ENCODE assay signal across 20 cellular contexts in the genomic region with DNA sequence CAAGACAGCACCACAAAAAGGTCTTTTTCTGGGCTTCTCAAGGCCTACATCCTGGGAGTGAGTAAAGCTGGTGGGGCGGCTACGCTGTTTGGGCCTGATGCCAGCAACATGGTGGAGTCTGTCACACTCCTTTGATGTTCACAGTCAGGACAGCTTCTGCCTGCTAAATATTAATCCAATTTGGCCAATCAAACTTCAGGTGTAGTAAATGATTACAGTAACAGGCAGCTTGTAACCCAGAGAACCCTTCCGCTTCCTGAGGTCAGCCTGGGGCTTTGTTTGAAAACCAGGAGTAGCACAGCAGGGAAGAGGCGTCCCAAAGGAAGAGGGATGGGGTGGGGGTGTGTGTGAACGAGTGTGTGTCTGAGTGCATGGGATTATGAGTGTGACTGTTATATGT.
DNase-seq lines count a peak whose midpoint lies in the region; ATAC-seq and TF ChIP-seq lines count a peak whose summit lies in the region.
"Had no signal": no experiment of that assay in that cellular context is flagged by ENCODE, and none has a peak within 500 bp of the region (broad histone marks: within the 10 kb centered on the region; RNA-seq: fewer than 3 reads in every experiment).

No MANE protein-coding gene starts in this region.

- TF ChIP-seq POLR2A in Peyer's patch (IDR thresholded peaks at IDR 0.05), result no peak

- no peaks in the 10 kb centered on the region for H3K9me3 ChIP-seq in Peyer's patch
- H3K9me3 ChIP-seq: gastroesophageal sphincter had no signal

- TF ChIP-seq CTCF in Peyer's patch (IDR thresholded peaks at IDR 0.05), result no peak
- TF ChIP-seq CTCF in kidney epithelial cell (IDR thresholded peaks at IDR 0.05; ENCODE audit: insufficient read depth, low read length, poor library complexity, severe bottlenecking), result no peak

- DNase-seq in NCI-H82 (lab: John Stamatoyannopoulos, UW) (peak; percentile 79), NCI-H82 treated with DMSO at 0.1 percent for 48 hours (lab: John Stamatoyannopoulos, UW; ENCODE audit: unreplicated experiment) (no peak), Peyer's patch (peak in 2 of 3 donors; percentile 52 to 62), kidney epithelial cell (ENCODE audit: low read depth) (peak; percentile 61), retina (peak; percentile 54), SKM-1 (lab: John Stamatoyannopoulos, UW; ENCODE audit: unreplicated experiment) (no peak), HEK293T (ENCODE audit: extremely low spot score) (no peak)
- DNase-seq: activated CD4-positive, alpha-beta T cell treated with anti-CD3 and anti-CD28 coated beads for 48 hours; activated naive CD4-positive, alpha-beta T cell treated with anti-CD3 and anti-CD28 coated beads, Interleukin-2, amount 10 ng/mL, durations not matched to agents 7 days and 5 days; activated T-cell treated with anti-CD3 and anti-CD28 coated beads, Interleukin-2, amount 50 U/mL, for 72 hours; amniotic stem cell; DND-41; naive thymus-derived CD8-positive, alpha-beta T cell; NCI-H1048; NCI-H2029 treated with DMSO at 0.1 percent for 48 hours; NCI-H226; occipital lobe; T-helper 17 cell had no signal

- H3K27me3 ChIP-seq in Peyer's patch, result no peaks in the 10 kb centered on the region
- H3K27me3 ChIP-seq in kidney epithelial cell (ENCODE audit: control insufficient read depth, insufficient read depth, low read length), result no peaks in the 10 kb centered on the region
- H3K27me3 ChIP-seq: gastroesophageal sphincter had no signal

- POLR2A ChIA-PET in HEK293T (lab: Yijun Ruan, JAX), result no interaction called here

- CTCF ChIA-PET in HEK293T (lab: Yijun Ruan, JAX), result no interaction called here

- no peak for ATAC-seq in HG03442 (IDR thresholded peaks at IDR 0.05; ENCODE audit: unreplicated experiment)
- ATAC-seq: activated T-cell treated with anti-CD3 and anti-CD28 coated beads, Interleukin-2, amount 50 U/mL, for 72 hours; gastroesophageal sphincter; naive thymus-derived CD8-positive, alpha-beta T cell; T-helper 17 cell had no signal

- H3K36me3 ChIP-seq in Peyer's patch (no peaks in the 10 kb centered on the region), kidney epithelial cell (ENCODE audit: control insufficient read depth, insufficient read depth, low read length) (no peaks in the 10 kb centered on the region)
- H3K36me3 ChIP-seq: gastroesophageal sphincter had no signal

- no peaks in the 10 kb centered on the region for H3K4me1 ChIP-seq in Peyer's patch
- H3K4me1 ChIP-seq: gastroesophageal sphincter had no signal

- no peak overlapping the region for H3K27ac ChIP-seq in Peyer's patch
- H3K27ac ChIP-seq: gastroesophageal sphincter had no signal

- H3K4me3 ChIP-seq in Peyer's patch, result no peak overlapping the region
- H3K4me3 ChIP-seq in kidney epithelial cell (ENCODE audit: low read depth, low read length), result no peak overlapping the region
- H3K4me3 ChIP-seq: gastroesophageal sphincter had no signal

TF ChIP-seq in HEK293T, 16 proteins besides CTCF, POLR2A, EP300 and RAD21:
- TF ChIP-seq FOXK2 (IDR thresholded peaks at IDR 0.05), result no peak
- TF ChIP-seq FOXA1 (IDR thresholded peaks at IDR 0.05), result no peak
- TF ChIP-seq ARNT (IDR thresholded peaks at IDR 0.05), result no peak
- no peak for TF ChIP-seq CTBP1 (IDR thresholded peaks at IDR 0.05; ENCODE audit: borderline replicate concordance)
- TF ChIP-seq L3MBTL2 (conservative IDR thresholded peaks at IDR 0.05), result no peak
- TF ChIP-seq TARDBP (IDR thresholded peaks at IDR 0.05), result no peak
- TF ChIP-seq BHLHE40 (IDR thresholded peaks at IDR 0.05; ENCODE audit: borderline replicate concordance), result no peak
- TF ChIP-seq ZNF384 (IDR thresholded peaks at IDR 0.05), result no peak
- TF ChIP-seq FOXM1 (IDR thresholded peaks at IDR 0.05; ENCODE audit: borderline replicate concordance), result no peak
- no peak for TF ChIP-seq SP1 (IDR thresholded peaks at IDR 0.05)
- no peak for TF ChIP-seq SUZ12 (IDR thresholded peaks at IDR 0.05)
- no peak for TF ChIP-seq ELF4 (IDR thresholded peaks at IDR 0.05)
- no peak for TF ChIP-seq HDGF (IDR thresholded peaks at IDR 0.05; ENCODE audit: borderline replicate concordance)
- TF ChIP-seq LEF1 (IDR thresholded peaks at IDR 0.05; ENCODE audit: borderline replicate concordance), result no peak
- no peak for TF ChIP-seq NFRKB (IDR thresholded peaks at IDR 0.05)

Comparison
In these comparisons a context has a peak if more than half of its experiments do, and no peak if none do; other contexts are left out.
1. DNase-seq: peak in NCI-H82 (single experiment), Peyer's patch (2 of 3), kidney epithelial cell (single experiment) and retina (single experiment); none in NCI-H82 treated with DMSO at 0.1 percent for 48 hours (single experiment), SKM-1 (single experiment) and HEK293T (single experiment).